2 cellular contexts compared by ENCODE assay signal in genomic region chr20:406200-407096, GRCh38.
TF ChIP-seq lines count a peak whose summit lies in the region.

No MANE protein-coding gene starts in this region.

TF ChIP-seq in SK-N-SH, 30 proteins besides CTCF, POLR2A, EP300 and RAD21 (continued from another document):
- TF ChIP-seq REST (IDR thresholded peaks at IDR 0.05; ENCODE audit: low read depth, low read length) = no peak
- TF ChIP-seq TCF12 (IDR thresholded peaks at IDR 0.05) = no peak
- no peak for TF ChIP-seq USF2 (IDR thresholded peaks at IDR 0.05; ENCODE audit: borderline replicate concordance, low read depth, low read length)
- TF ChIP-seq CHD2 (IDR thresholded peaks at IDR 0.05; ENCODE audit: low read length, partially characterized antibody) = no peak
- TF ChIP-seq MAX (IDR thresholded peaks at IDR 0.05; ENCODE audit: low read depth) = no peak
- TF ChIP-seq RCOR1 (IDR thresholded peaks at IDR 0.05; ENCODE audit: low read length) = no peak
- TF ChIP-seq SIN3A (IDR thresholded peaks at IDR 0.05; ENCODE audit: borderline replicate concordance, low read depth, low read length) = no peak
- TF ChIP-seq PBX3 (IDR thresholded peaks at IDR 0.05) = no peak
- no peak for TF ChIP-seq FOXM1 (IDR thresholded peaks at IDR 0.05; ENCODE audit: low read depth)
- no peak for TF ChIP-seq ZBTB33 (IDR thresholded peaks at IDR 0.05; ENCODE audit: borderline replicate concordance, low read depth)
- no peak for TF ChIP-seq EZH2phosphoT487 (IDR thresholded peaks at IDR 0.05; ENCODE audit: borderline replicate concordance, low read depth)
- TF ChIP-seq JUND (IDR thresholded peaks at IDR 0.05) = no peak
TF ChIP-seq in SK-N-SH: peak in this region for 0.

TF ChIP-seq in SK-N-SH treated with all-trans-retinoic acid at 6 μM for 48 hours, 23 proteins besides CTCF, POLR2A, EP300 and RAD21 (continued from another document):
- TF ChIP-seq TSHZ2 (CRISPR knock-in tag; IDR thresholded peaks at IDR 0.05) (no peak), TOX (CRISPR knock-in tag; IDR thresholded peaks at IDR 0.05; ENCODE audit: borderline replicate concordance) (no peak)
